ENCODE assay signal across 8 cellular contexts in the genomic region with DNA sequence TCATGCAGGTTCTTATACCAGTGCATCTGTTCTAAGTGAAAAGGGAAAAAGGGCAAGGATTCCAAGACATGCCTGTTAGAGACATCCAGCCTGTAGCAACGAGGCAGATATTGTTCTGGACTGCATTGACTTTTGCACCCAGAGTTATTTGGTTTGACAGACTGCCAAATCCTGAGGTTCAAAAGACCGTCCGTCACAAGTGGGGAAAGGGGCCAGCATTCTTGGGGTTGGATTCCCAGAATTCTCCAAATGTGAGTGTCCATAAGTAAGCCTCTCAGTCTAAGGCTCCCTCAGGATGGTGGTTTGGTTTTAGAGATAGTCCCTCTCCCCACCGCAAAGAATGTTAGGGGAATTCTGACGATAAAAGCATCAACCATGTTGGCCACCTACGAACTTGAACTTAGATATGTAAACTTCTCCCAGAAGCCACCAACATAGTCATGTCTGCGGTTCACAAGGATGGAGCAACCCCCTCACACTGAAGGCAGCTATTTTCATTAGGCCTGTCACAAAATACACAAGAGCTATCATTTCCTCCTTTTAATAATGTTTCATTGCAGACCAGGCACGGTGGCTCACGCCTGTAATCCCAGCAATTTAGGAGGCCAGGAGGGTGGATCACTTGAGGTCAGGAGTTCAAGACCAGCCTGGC. TPM values are rescaled to one million over a fixed set of nuclear protein-coding genes. Genes with fewer than 3 reads are reported as not detected.
DNase-seq lines count a peak whose midpoint lies in the region; ATAC-seq and TF ChIP-seq lines count a peak whose summit lies in the region.
"Had no signal": no experiment of that assay in that cellular context is flagged by ENCODE, and none has a peak within 500 bp of the region (broad histone marks: within the 10 kb centered on the region; RNA-seq: fewer than 3 reads in every experiment).

No MANE protein-coding gene starts in this region.

- no peak for TF ChIP-seq CTCF in thoracic aorta (IDR thresholded peaks at IDR 0.05)

- no peaks in the 10 kb centered on the region for H3K36me3 Mint-ChIP-seq in stimulated activated memory B cell treated with anti-CD40 and anti-IgM and Interleukin-4, amounts not matched to agents 10 μg/mL and 1 μg/mL and 100 μg/mL, for 72 hours

- no peaks in the 10 kb centered on the region for H3K9me3 Mint-ChIP-seq in stimulated activated memory B cell treated with anti-CD40 and anti-IgM and Interleukin-4, amounts not matched to agents 10 μg/mL and 1 μg/mL and 100 μg/mL, for 72 hours
- H3K9me3 Mint-ChIP-seq: activated CD8-positive, alpha-beta T cell treated with anti-CD3 and anti-CD28 coated beads for 36 hours had no signal

- H3K27ac Mint-ChIP-seq in stimulated activated memory B cell treated with anti-CD40 and anti-IgM and Interleukin-4, amounts not matched to agents 10 μg/mL and 1 μg/mL and 100 μg/mL, for 72 hours: no peak overlapping the region
- H3K27ac Mint-ChIP-seq: activated CD8-positive, alpha-beta T cell treated with anti-CD3 and anti-CD28 coated beads for 36 hours had no signal

- H3K36me3 ChIP-seq in adipocyte (ENCODE audit: control insufficient read depth, insufficient read depth, low read length, severe bottlenecking): no peaks in the 10 kb centered on the region
- no peaks in the 10 kb centered on the region for H3K36me3 ChIP-seq in thoracic aorta

- no peaks in the 10 kb centered on the region for H3K27me3 ChIP-seq in adipocyte (replicated peaks; ENCODE audit: control insufficient read depth, insufficient read depth, low read length)
- H3K27me3 ChIP-seq in thoracic aorta (replicated peaks; ENCODE audit: insufficient read depth): no peaks in the 10 kb centered on the region

- H3K9me3 ChIP-seq in adipocyte (ENCODE audit: control insufficient read depth, low read length): no peaks in the 10 kb centered on the region
- no peaks in the 10 kb centered on the region for H3K9me3 ChIP-seq in thoracic aorta

- H3K4me1 ChIP-seq in adipocyte (ENCODE audit: control insufficient read depth, insufficient read depth, low read length) (peaks cover 46% of the 10 kb centered on the region), thoracic aorta (ENCODE audit: control insufficient read depth in 1 of 2, low read depth in 2 of 2) (peaks cover 10 to 24% of the 10 kb centered on the region in 2 donors)

- peak overlapping the region in 1 of 2 donors; percentile 53 for H3K27ac ChIP-seq in thoracic aorta

- peaks cover 38% of the 10 kb centered on the region for H3K27me3 Mint-ChIP-seq in stimulated activated memory B cell treated with anti-CD40 and anti-IgM and Interleukin-4, amounts not matched to agents 10 μg/mL and 1 μg/mL and 100 μg/mL, for 72 hours

- H3K9ac ChIP-seq in adipocyte (ENCODE audit: low read length): peak overlapping the region; percentile 26

- H3K4me3 Mint-ChIP-seq in stimulated activated memory B cell treated with anti-CD40 and anti-IgM and Interleukin-4, amounts not matched to agents 10 μg/mL and 1 μg/mL and 100 μg/mL, for 72 hours: no peak overlapping the region
- H3K4me3 Mint-ChIP-seq: activated CD8-positive, alpha-beta T cell treated with anti-CD3 and anti-CD28 coated beads for 36 hours had no signal

- no peaks in the 10 kb centered on the region for H3K4me1 Mint-ChIP-seq in stimulated activated memory B cell treated with anti-CD40 and anti-IgM and Interleukin-4, amounts not matched to agents 10 μg/mL and 1 μg/mL and 100 μg/mL, for 72 hours

- H3K4me3 ChIP-seq in adipocyte (ENCODE audit: low read length) (no peak overlapping the region), thoracic aorta (no peak overlapping the region)

- peak; percentile 100 for DNase-seq in HS-27A (ENCODE audit: low read depth)
- DNase-seq in adipocyte (ENCODE audit: low read depth): peak; percentile 99
- peak; percentile 100 for DNase-seq in iris pigment epithelial cell (ENCODE audit: low read depth)
- no peak for DNase-seq in thoracic aorta (ENCODE audit: low spot score)
- DNase-seq in GM19240 (ENCODE audit: insufficient read length, low spot score): no peak
- DNase-seq: activated CD8-positive, alpha-beta T cell treated with anti-CD3 and anti-CD28 coated beads for 36 hours had no signal

- ATAC-seq in thoracic aorta (ENCODE audit: insufficient number of reproducible peaks, low FRiP score, low read depth): peak; percentile 46
- no peak for ATAC-seq in GM18861 (IDR thresholded peaks at IDR 0.05; ENCODE audit: unreplicated experiment)
- no peak for ATAC-seq in stimulated activated memory B cell treated with anti-CD40 and anti-IgM and Interleukin-4, amounts not matched to agents 10 μg/mL and 1 μg/mL and 100 μg/mL, for 72 hours
- ATAC-seq: activated CD8-positive, alpha-beta T cell treated with anti-CD3 and anti-CD28 coated beads for 36 hours had no signal

RNA-seq across cellular contexts. Expression of gene LACTB, which starts 13.6 kb away (rescaled TPM):
- 10 to 100 TPM; 11.6 to 22.4 TPM for total RNA-seq in thoracic aorta

RNA-seq across cellular contexts. Expression of gene RPS27L, which starts 49.3 kb away (rescaled TPM):
- total RNA-seq in thoracic aorta: 100 to 1,000 TPM in 1 of 2 donors, 10 to 100 TPM in 1; 40.1 to 120 TPM

Comparison
In these comparisons a context has a peak if more than half of its experiments do, and no peak if none do; other contexts are left out.
1. DNase-seq: peak in HS-27A (single experiment), adipocyte (single experiment) and iris pigment epithelial cell (single experiment); none in thoracic aorta (single experiment) and GM19240 (single experiment).